In genomic region chr22:27461470-27461869, GRCh38 we compare ENCODE assay signal across 9 cellular contexts.
DNase-seq lines count a peak whose midpoint lies in the region; ATAC-seq and TF ChIP-seq lines count a peak whose summit lies in the region.
"Had no signal": no experiment of that assay in that cellular context is flagged by ENCODE, and none has a peak within 500 bp of the region (broad histone marks: within the 10 kb centered on the region; RNA-seq: fewer than 3 reads in every experiment).

No MANE protein-coding gene starts in this region.

- ATAC-seq in RWPE2 (ENCODE audit: low read depth) = peak; percentile 68
- no peak for ATAC-seq in HG02870 (IDR thresholded peaks at IDR 0.05; ENCODE audit: unreplicated experiment)

- H3K9me2 ChIP-seq in hepatocyte (replicated peaks; ENCODE audit: insufficient read depth) = no peaks in the 10 kb centered on the region

- intact Hi-C loops in esophagus squamous epithelium (cut with DNase I) = no loop called here

- H3K4me2 ChIP-seq in osteoblast (ENCODE audit: insufficient read depth, low read length) = peak overlapping the region; percentile 16
- H3K4me2 ChIP-seq in hepatocyte = no peak overlapping the region

- H3K36me3 ChIP-seq in RWPE2 (ENCODE audit: low read depth) = no peaks in the 10 kb centered on the region
- no peaks in the 10 kb centered on the region for H3K36me3 ChIP-seq in esophagus squamous epithelium
- H3K36me3 ChIP-seq in osteoblast (ENCODE audit: insufficient read depth, low read length) = no peaks in the 10 kb centered on the region
- no peaks in the 10 kb centered on the region for H3K36me3 ChIP-seq in hepatocyte (replicated peaks; ENCODE audit: insufficient read depth, low read depth)

- no peak overlapping the region for H2AFZ ChIP-seq in osteoblast (ENCODE audit: low read length)
- H2AFZ ChIP-seq in hepatocyte = no peak overlapping the region

- WGBS in esophagus squamous epithelium, 2 donors = 40 to 61% methylated on average over 1 to 2 of the region's 3 CpGs
- 20% methylated on average over 3 of the region's 3 CpGs for WGBS in hepatocyte (ENCODE audit: low lambda C conversion rate, missing lambda C conversion rate)

- H3K4me1 ChIP-seq in RWPE2 (ENCODE audit: insufficient read depth, poor library complexity, severe bottlenecking) = peaks cover 28% of the 10 kb centered on the region
- peaks cover 0 to 30% (median 5%) of the 10 kb centered on the region in 3 donors for H3K4me1 ChIP-seq in esophagus squamous epithelium
- H3K4me1 ChIP-seq in osteoblast (ENCODE audit: insufficient read depth, low read length) = peaks cover 33% of the 10 kb centered on the region
- peaks cover 12% of the 10 kb centered on the region for H3K4me1 ChIP-seq in hepatocyte (ENCODE audit: insufficient read depth)

- H4K20me1 ChIP-seq in osteoblast (ENCODE audit: insufficient read depth, low read length) = no peaks in the 10 kb centered on the region
- no peaks in the 10 kb centered on the region for H4K20me1 ChIP-seq in hepatocyte (ENCODE audit: insufficient read depth, poor library complexity, severe bottlenecking)

- TF ChIP-seq POLR2A in esophagus squamous epithelium (IDR thresholded peaks at IDR 0.05) = no peak

- TF ChIP-seq CTCF in RWPE2 (IDR thresholded peaks at IDR 0.05; ENCODE audit: poor library complexity, severe bottlenecking) (no peak), esophagus squamous epithelium (IDR thresholded peaks at IDR 0.05) (no peak), osteoblast (IDR thresholded peaks at IDR 0.05; ENCODE audit: extremely low read depth, low read depth, low read length) (no peak), hepatocyte (IDR thresholded peaks at IDR 0.05; ENCODE audit: poor library complexity) (no peak)

- H3K27ac ChIP-seq in RWPE2 (ENCODE audit: poor library complexity, severe bottlenecking) = peak overlapping the region; percentile 100
- peak overlapping the region in 3 of 4 donors; percentile 8 to 61 (median 54) for H3K27ac ChIP-seq in esophagus squamous epithelium
- peak overlapping the region; percentile 35 for H3K27ac ChIP-seq in osteoblast (ENCODE audit: low read depth, low read length)
- H3K27ac ChIP-seq in hepatocyte = no peak overlapping the region

- H3K9me3 ChIP-seq in RWPE2 (ENCODE audit: severe bottlenecking) (no peaks in the 10 kb centered on the region), esophagus squamous epithelium (no peaks in the 10 kb centered on the region), osteoblast (ENCODE audit: low read depth, low read length) (no peaks in the 10 kb centered on the region), hepatocyte (ENCODE audit: low read depth) (no peaks in the 10 kb centered on the region)

- peak; percentile 96 for DNase-seq in ELF-1 (ENCODE audit: low read depth, low spot score)
- DNase-seq in RWPE2 (ENCODE audit: low spot score) = peak; percentile 81
- no peak for DNase-seq in esophagus squamous epithelium (lab: John Stamatoyannopoulos, UW)
- peak; percentile 91 for DNase-seq in osteoblast (ENCODE audit: insufficient read length, low spot score, missing footprints)
- no peak for DNase-seq in hepatocyte (ENCODE audit: low spot score)
- no peak for DNase-seq in NCI-H1930 (lab: John Stamatoyannopoulos, UW)
- no peak for DNase-seq in HT-29 (ENCODE audit: low spot score)
- DNase-seq: NCI-H1694 treated with DMSO at 0.1 percent for 48 hours had no signal

- no peaks in the 10 kb centered on the region for H3K27me3 ChIP-seq in RWPE2 (ENCODE audit: insufficient read depth, poor library complexity, severe bottlenecking)
- peaks cover 0 to 60% (median 0%) of the 10 kb centered on the region in 4 donors for H3K27me3 ChIP-seq in esophagus squamous epithelium
- peaks cover 12% of the 10 kb centered on the region for H3K27me3 ChIP-seq in osteoblast (ENCODE audit: insufficient read depth, low read length)
- peaks cover 4% of the 10 kb centered on the region for H3K27me3 ChIP-seq in hepatocyte

- no peak overlapping the region for H3K4me3 ChIP-seq in RWPE2 (ENCODE audit: severe bottlenecking)
- H3K4me3 ChIP-seq in esophagus squamous epithelium = no peak overlapping the region
- H3K4me3 ChIP-seq in osteoblast (ENCODE audit: insufficient read depth, low read length) = peak overlapping the region; percentile 8
- H3K4me3 ChIP-seq in hepatocyte = no peak overlapping the region

- H3K79me2 ChIP-seq in osteoblast (ENCODE audit: insufficient read depth, low read length) (no peaks in the 10 kb centered on the region), hepatocyte (no peaks in the 10 kb centered on the region)

Comparison
In these comparisons a context has a peak if more than half of its experiments do, and no peak if none do; other contexts are left out.
1. DNase-seq: peak in ELF-1 (single experiment), RWPE2 (single experiment) and osteoblast (single experiment); none in esophagus squamous epithelium (single experiment), hepatocyte (single experiment), NCI-H1930 (0 of 2) and HT-29 (single experiment).